Comparison of ENCODE assay signal across 20 cellular contexts in the genomic region with DNA sequence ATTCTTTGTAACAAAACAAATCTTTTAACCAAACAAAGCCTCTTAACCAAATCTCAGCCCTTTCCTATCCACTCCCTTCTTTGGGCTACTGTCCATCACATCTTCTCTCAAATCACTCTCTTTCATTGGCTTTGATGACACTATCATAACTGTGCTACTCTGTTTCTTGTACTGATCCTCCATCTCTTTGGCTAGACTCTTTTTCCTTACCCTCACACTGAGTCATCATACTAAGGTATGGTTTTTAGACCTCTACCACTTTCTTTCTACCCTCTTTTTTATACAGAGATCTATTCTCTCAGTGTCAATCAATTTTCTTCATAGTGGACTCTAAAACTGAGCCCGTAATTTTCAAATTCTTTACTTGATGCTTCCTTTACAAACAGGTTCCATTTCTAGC.
"Had no signal": no experiment of that assay in that cellular context is flagged by ENCODE, and none has a peak within 500 bp of the region (broad histone marks: within the 10 kb centered on the region; RNA-seq: fewer than 3 reads in every experiment).

No MANE protein-coding gene starts in this region.

- H3K27ac Mint-ChIP-seq: activated T-helper 2 cell treated with anti-CD3 and anti-CD28 coated beads, Interferon-gamma antibody, Interleukin-2, Interleukin-4, amounts not matched to agents 10 μg/mL and 5 μg/mL and 100 μg/mL, durations not matched to agents 14 hours and 24 hours and 36 hours; T-helper 2 cell treated with Interferon-gamma antibody and Interleukin-4, amounts not matched to agents 5 μg/mL and 100 μg/mL, for 36 hours had no signal

- DNase-seq: activated CD8-positive, alpha-beta memory T cell treated with anti-CD3 and anti-CD28 coated beads, Interleukin-2, amount 50 U/mL, for 48 hours; activated naive CD4-positive, alpha-beta T cell treated with Interleukin-2 at 50 U/mL for 16 hours; amniotic stem cell; colonic mucosa; gastrocnemius medialis; hippocampal formation; left ventricle myocardium inferior; mammary epithelial cell; midbrain; pancreas; psoas muscle; SK-N-SH; spleen; stimulated activated CD4-positive, alpha-beta T cell treated with anti-CD3 and anti-CD28 coated beads, Interleukin-4, amount 100 ng/mL, for 24 hours; stimulated activated naive CD4-positive, alpha-beta T cell treated with Interleukin-2 at 50 U/mL for 16 hours; substantia nigra; tibial artery had no signal

- H3K9me3 Mint-ChIP-seq: activated T-helper 2 cell treated with anti-CD3 and anti-CD28 coated beads, Interferon-gamma antibody, Interleukin-2, Interleukin-4, amounts not matched to agents 10 μg/mL and 5 μg/mL and 100 μg/mL, durations not matched to agents 14 hours and 24 hours and 36 hours; nephron; T-helper 2 cell treated with Interferon-gamma antibody and Interleukin-4, amounts not matched to agents 5 μg/mL and 100 μg/mL, for 36 hours had no signal

- H3K4me3 Mint-ChIP-seq: nephron; T-helper 2 cell treated with Interferon-gamma antibody and Interleukin-4, amounts not matched to agents 5 μg/mL and 100 μg/mL, for 36 hours had no signal

- ATAC-seq: gastrocnemius medialis, pancreas, psoas muscle had no signal
